Comparison of ENCODE assay signal across 8 cellular contexts in the genomic region with DNA sequence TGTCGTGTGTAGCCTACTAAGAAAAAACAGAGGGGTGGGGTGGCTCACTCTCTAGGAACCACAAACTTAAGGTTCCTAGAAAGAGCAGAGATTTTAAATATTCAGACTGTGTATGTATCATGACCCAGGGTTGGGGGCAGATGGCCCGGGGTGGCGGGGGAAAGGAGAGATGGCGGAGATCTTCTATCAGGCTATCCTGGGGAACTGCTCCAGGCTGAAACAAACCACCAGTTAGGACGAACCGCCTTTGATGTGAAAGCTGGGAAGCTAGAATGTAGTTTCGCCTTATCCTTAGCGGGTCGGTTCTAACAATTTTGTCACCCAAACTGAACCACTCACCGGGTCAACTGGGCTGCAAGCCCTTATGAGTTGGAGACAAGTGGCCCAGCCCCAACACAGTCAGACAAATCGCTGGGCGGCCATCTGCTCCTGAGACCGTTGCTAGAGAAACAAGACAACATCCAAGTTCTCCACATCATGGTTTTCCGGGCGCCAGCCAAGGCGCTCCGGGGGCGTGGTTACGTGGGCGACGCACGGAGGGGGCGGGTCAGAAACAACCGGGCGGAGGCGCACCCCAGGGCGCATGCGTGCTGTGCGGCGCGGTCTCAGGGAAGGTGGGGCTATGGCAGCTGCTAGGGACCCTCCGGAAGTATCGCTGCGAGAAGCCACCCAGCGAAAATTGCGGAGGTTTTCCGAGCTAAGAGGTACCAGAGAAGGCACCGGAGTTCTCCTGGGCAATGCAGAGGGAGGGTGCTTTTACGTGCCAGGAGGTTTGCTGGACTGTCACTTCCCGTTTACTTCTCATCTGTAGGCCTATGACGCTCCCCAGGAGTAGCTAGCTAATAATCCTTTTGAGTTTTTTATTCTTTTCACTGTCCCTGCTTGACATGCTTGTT. TPM values are rescaled to one million over a fixed set of nuclear protein-coding genes. Genes with fewer than 3 reads are reported as not detected.
A peak's percentile ranks its signal among the peaks of the same experiment; 100 is the strongest.
DNase-seq lines count a peak whose midpoint lies in the region; ATAC-seq, FAIRE-seq and TF ChIP-seq lines count a peak whose summit lies in the region.

Gene FPGT (plus strand): TSS at position 586 of the 896 bp plus-strand sequence. CDS start 37 bp downstream, at position 623.
A gene with protein sequence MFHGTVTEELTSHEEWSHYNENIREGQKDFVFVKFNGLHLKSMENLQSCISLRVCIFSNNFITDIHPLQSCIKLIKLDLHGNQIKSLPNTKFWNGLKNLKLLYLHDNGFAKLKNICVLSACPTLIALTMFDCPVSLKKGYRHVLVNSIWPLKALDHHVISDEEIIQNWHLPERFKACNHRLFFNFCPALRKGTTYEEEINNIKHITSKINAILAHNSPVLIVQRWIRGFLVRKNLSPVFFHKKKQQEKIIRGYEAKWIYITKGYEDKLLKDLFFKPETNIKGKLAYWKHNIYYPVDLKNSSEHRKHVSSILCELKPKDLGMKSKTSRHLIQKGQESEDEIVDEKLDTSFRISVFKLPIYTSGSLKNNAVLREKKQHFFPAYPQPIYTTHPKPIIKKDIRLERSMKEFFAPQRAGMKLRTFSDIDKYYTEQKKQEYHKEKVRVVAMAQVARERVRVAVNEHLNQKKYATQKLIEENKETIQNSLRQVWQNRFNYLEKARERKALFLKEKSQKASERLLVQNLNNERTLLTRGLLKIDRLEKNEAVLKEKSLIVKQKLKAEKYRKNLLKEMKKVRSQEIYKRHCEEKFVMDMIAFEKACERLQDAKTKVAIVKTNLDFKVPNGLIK (minus strand): TSS at position 520 of the 896 bp plus-strand sequence. CDS start 14,492 bp downstream, outside the sequence.

- H3K9me3 Mint-ChIP-seq in T-helper 2 cell treated with Interferon-gamma antibody and Interleukin-4, amounts not matched to agents 5 μg/mL and 100 μg/mL, for 36 hours, result no peaks in the 10 kb centered on the region
- no peaks in the 10 kb centered on the region for H3K9me3 Mint-ChIP-seq in astrocyte (ENCODE audit: unreplicated experiment)

- peaks cover 6% of the 10 kb centered on the region for H3K36me3 Mint-ChIP-seq in T-helper 2 cell treated with Interferon-gamma antibody and Interleukin-4, amounts not matched to agents 5 μg/mL and 100 μg/mL, for 36 hours (ENCODE audit: low read depth)
- no peaks in the 10 kb centered on the region for H3K36me3 Mint-ChIP-seq in astrocyte (ENCODE audit: low read depth, unreplicated experiment)

- H3K9ac ChIP-seq in astrocyte (ENCODE audit: low read length), result peak within 1 kb of the TSS; percentile 89

- peak within 1 kb of the TSS; percentile 93 for H3K4me3 Mint-ChIP-seq in T-helper 2 cell treated with Interferon-gamma antibody and Interleukin-4, amounts not matched to agents 5 μg/mL and 100 μg/mL, for 36 hours
- peak within 1 kb of the TSS; percentile 92 for H3K4me3 Mint-ChIP-seq in astrocyte (ENCODE audit: unreplicated experiment)

- FAIRE-seq in astrocyte (lab: Jason Lieb, UNC) (peak; percentile 54), urothelium cell line (lab: Jason Lieb, UNC) (no peak)

- TF ChIP-seq CTCF in astrocyte (IDR thresholded peaks at IDR 0.05; ENCODE audit: insufficient read depth, low read depth, low read length) (no peak), psoas muscle (IDR thresholded peaks at IDR 0.05) (no peak)

- H3K4me2 ChIP-seq in astrocyte (ENCODE audit: low read length), result peak within 1 kb of the TSS; percentile 92

- H3K27me3 ChIP-seq in astrocyte (ENCODE audit: insufficient read depth, low read length), result no peaks in the 10 kb centered on the region
- no peaks in the 10 kb centered on the region for H3K27me3 ChIP-seq in right cardiac atrium (ENCODE audit: control insufficient read depth, insufficient read depth)
- H3K27me3 ChIP-seq in psoas muscle (ENCODE audit: insufficient read depth in 3 of 3, low read length in 2 of 3), result no peaks in the 10 kb centered on the region

- ATAC-seq in GM18505 (IDR thresholded peaks at IDR 0.05; ENCODE audit: unreplicated experiment), result peak; percentile 94
- peak; percentile 99 for ATAC-seq in HG02970 (IDR thresholded peaks at IDR 0.05; ENCODE audit: low FRiP score, unreplicated experiment)
- peak; percentile 100 for ATAC-seq in right cardiac atrium
- peak; percentile 99 to 100 (median 100) for ATAC-seq in psoas muscle

- peak within 1 kb of the TSS; percentile 96 for H3K27ac Mint-ChIP-seq in T-helper 2 cell treated with Interferon-gamma antibody and Interleukin-4, amounts not matched to agents 5 μg/mL and 100 μg/mL, for 36 hours
- H3K27ac Mint-ChIP-seq in astrocyte (ENCODE audit: unreplicated experiment), result peak within 1 kb of the TSS; percentile 37

- H3K79me2 ChIP-seq in astrocyte (ENCODE audit: insufficient read depth, low read length), result no peaks in the 10 kb centered on the region

- H4K20me1 ChIP-seq in astrocyte (ENCODE audit: insufficient read depth, low read length), result no peaks in the 10 kb centered on the region

- peaks cover 12% of the 10 kb centered on the region for H3K4me1 Mint-ChIP-seq in T-helper 2 cell treated with Interferon-gamma antibody and Interleukin-4, amounts not matched to agents 5 μg/mL and 100 μg/mL, for 36 hours (ENCODE audit: low read depth)
- H3K4me1 Mint-ChIP-seq in astrocyte (ENCODE audit: low read depth, unreplicated experiment), result no peaks in the 10 kb centered on the region

- peak within 1 kb of the TSS; percentile 87 for H3K27ac ChIP-seq in astrocyte (ENCODE audit: low read depth, low read length)
- H3K27ac ChIP-seq in right cardiac atrium (ENCODE audit: low read length), result peak within 1 kb of the TSS; percentile 99
- peak within 1 kb of the TSS; percentile 86 for H3K27ac ChIP-seq in psoas muscle

- peak within 1 kb of the TSS; percentile 92 for H3K4me3 ChIP-seq in astrocyte (ENCODE audit: insufficient read depth, low read depth, low read length)
- peak within 1 kb of the TSS; percentile 96 for H3K4me3 ChIP-seq in right cardiac atrium (ENCODE audit: low read length)
- H3K4me3 ChIP-seq in psoas muscle, result peak within 1 kb of the TSS; percentile 78

- DNase-seq in NCI-H187 treated with DMSO at 0.1 percent for 48 hours (lab: John Stamatoyannopoulos, UW), result peak; percentile 76
- peak; percentile 93 for DNase-seq in T-helper 2 cell treated with Interferon-gamma antibody and Interleukin-4, amounts not matched to agents 5 μg/mL and 100 μg/mL, for 36 hours (ENCODE audit: low spot score)
- peak; percentile 82 for DNase-seq in astrocyte (ENCODE audit: low read depth)
- peak; percentile 96 to 99 (median 98) for DNase-seq in right cardiac atrium
- DNase-seq in psoas muscle, result peak; percentile 95 to 98
- peak; percentile 96 for DNase-seq in urothelium cell line (ENCODE audit: low spot score)

- H2AFZ ChIP-seq in astrocyte (ENCODE audit: low read depth, low read length), result peak within 1 kb of the TSS; percentile 92

- H3K36me3 ChIP-seq in astrocyte (ENCODE audit: insufficient read depth, low read length) (no peaks in the 10 kb centered on the region), psoas muscle (ENCODE audit: insufficient read depth in 1 of 2, low read depth in 1 of 2) (peaks cover 0 to 32% of the 10 kb centered on the region in 2 donors)

- H3K4me1 ChIP-seq in astrocyte (ENCODE audit: insufficient read depth, low read length), result no peaks in the 10 kb centered on the region
- H3K4me1 ChIP-seq in right cardiac atrium (ENCODE audit: control insufficient read depth, insufficient read depth, low read length), result no peaks in the 10 kb centered on the region
- peaks cover 4% of the 10 kb centered on the region for H3K4me1 ChIP-seq in psoas muscle

- H3K9me3 ChIP-seq in astrocyte (ENCODE audit: insufficient read depth, low read depth, low read length), result no peaks in the 10 kb centered on the region
- no peaks in the 10 kb centered on the region for H3K9me3 ChIP-seq in right cardiac atrium (ENCODE audit: control insufficient read depth, low read length)
- no peaks in the 10 kb centered on the region for H3K9me3 ChIP-seq in psoas muscle

- intact Hi-C loops in right cardiac atrium (cut with DNase I) (no loop called here), psoas muscle (cut with DNase I) (no loop called here)

- peak; percentile 87 for TF ChIP-seq POLR2A in GM18505 (IDR thresholded peaks at IDR 0.05; ENCODE audit: borderline replicate concordance, extremely low read depth, insufficient read depth, insufficient read length)

- WGBS in right cardiac atrium, result 3% methylated on average over 41 of the region's 41 CpGs
- WGBS in psoas muscle, 3 donors, result 3% methylated on average over 38 to 41 of the region's 41 CpGs

- H3K27me3 Mint-ChIP-seq in T-helper 2 cell treated with Interferon-gamma antibody and Interleukin-4, amounts not matched to agents 5 μg/mL and 100 μg/mL, for 36 hours (ENCODE audit: low read depth), result peaks cover 8% of the 10 kb centered on the region
- H3K27me3 Mint-ChIP-seq in astrocyte (ENCODE audit: low read depth, unreplicated experiment), result no peaks in the 10 kb centered on the region

RNA-seq across cellular contexts. Expression of gene FPGT, which starts in this region (rescaled TPM):
- total RNA-seq in astrocyte (9.1 and 9.9 TPM in 2 replicates), right cardiac atrium (10 to 100 TPM; 12.8 to 20.9 (median 15.3) TPM), psoas muscle (1 to 10 TPM; 4.3 to 9.4 (median 6.5) TPM)
- polyA plus RNA-seq in right cardiac atrium (7.6 TPM), psoas muscle (1 to 10 TPM; 2.7 to 9.3 (median 3.7) TPM)

RNA-seq across cellular contexts. Expression of the second gene that starts in this region (rescaled TPM):
- total RNA-seq in astrocyte (0.19 and 0.52 TPM in 2 replicates), right cardiac atrium (1 to 10 TPM in 1 of 4 donors, under 1 TPM in 3; 0.19 to 1.3 (median 0.84) TPM), psoas muscle (1 to 10 TPM in 1 of 4 donors, under 1 TPM in 3; 0.19 to 1.2 (median 0.52) TPM)
- polyA plus RNA-seq in right cardiac atrium (0.36 TPM), psoas muscle (1 to 10 TPM in 1 of 3 donors, under 1 TPM in 2; 0.44 to 1.3 (median 0.45) TPM)

Comparison
In these comparisons a context has a peak if more than half of its experiments do, and no peak if none do; other contexts are left out.
1. Peak in every context shown above with its lines: DNase-seq, ATAC-seq, H3K4me3 ChIP-seq and H3K27ac ChIP-seq.